Comparison of ENCODE assay signal across 19 cellular contexts in the genomic region with DNA sequence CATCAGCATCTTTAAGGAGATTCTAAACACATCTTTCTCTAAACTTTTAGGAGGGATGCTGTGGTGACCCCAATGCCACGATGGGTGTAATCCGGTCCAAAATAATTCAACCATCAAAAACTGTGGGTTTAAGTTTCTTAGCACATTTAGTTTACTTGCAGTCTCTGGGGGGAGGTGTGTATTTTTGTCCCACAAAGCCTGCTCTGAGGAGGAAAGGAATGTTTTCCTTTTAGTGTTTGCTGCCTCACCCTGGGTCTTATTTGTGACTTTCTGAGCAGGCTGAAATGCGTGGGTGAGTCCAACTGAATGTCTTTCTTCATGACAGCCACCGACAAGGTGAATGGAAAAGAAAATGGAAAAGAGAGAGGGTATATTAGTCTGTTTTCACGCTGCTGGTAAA.
"Had no signal": no experiment of that assay in that cellular context is flagged by ENCODE, and none has a peak within 500 bp of the region (broad histone marks: within the 10 kb centered on the region; RNA-seq: fewer than 3 reads in every experiment).

No MANE protein-coding gene starts in this region.

- H3K4me3 ChIP-seq: gastroesophageal sphincter, lung, upper lobe of left lung had no signal

- H3K27me3 ChIP-seq: neutrophil, upper lobe of left lung had no signal

- H3K36me3 Mint-ChIP-seq: activated naive CD8-positive, alpha-beta T cell; mesothelial cell of epicardium had no signal

- H3K4me3 Mint-ChIP-seq: activated CD4-positive, alpha-beta T cell treated with anti-CD3 and anti-CD28 coated beads, Interleukin-2, amount 10 ng/mL, durations not matched to agents 24 days and 14 days; activated naive CD8-positive, alpha-beta T cell; mesothelial cell of epicardium had no signal

- H3K36me3 ChIP-seq: gastroesophageal sphincter, neutrophil, upper lobe of left lung had no signal

- H3K27ac Mint-ChIP-seq: activated CD4-positive, alpha-beta T cell treated with anti-CD3 and anti-CD28 coated beads, Interleukin-2, amount 10 ng/mL, durations not matched to agents 24 days and 14 days; activated naive CD8-positive, alpha-beta T cell; mesothelial cell of epicardium had no signal

- H3K4me1 ChIP-seq: gastroesophageal sphincter, upper lobe of left lung had no signal

- H3K27ac ChIP-seq: gastroesophageal sphincter, neutrophil, upper lobe of left lung had no signal

- H3K9me3 ChIP-seq: gastroesophageal sphincter, neutrophil, upper lobe of left lung had no signal

- H3K27me3 Mint-ChIP-seq: activated CD4-positive, alpha-beta T cell treated with anti-CD3 and anti-CD28 coated beads, Interleukin-2, amount 10 ng/mL, durations not matched to agents 24 days and 14 days; activated naive CD8-positive, alpha-beta T cell had no signal

- DNase-seq: activated CD4-positive, alpha-beta T cell treated with anti-CD3 and anti-CD28 coated beads, Interleukin-2, amount 10 ng/mL, durations not matched to agents 24 days and 14 days; activated CD4-positive, CD25-positive, alpha-beta regulatory T cell; activated CD8-positive, alpha-beta memory T cell treated with anti-CD3 and anti-CD28 coated beads, Interleukin-2, amount 50 U/mL, for 48 hours; activated gamma-delta T cell treated with Interleukin-2 at 50 U/mL for 16 hours; cortex of kidney; effector CD8-positive, alpha-beta T cell; left cardiac atrium; posterior cingulate gyrus; retina; small intestine; stimulated activated CD4-positive, alpha-beta T cell treated with anti-CD3 and anti-CD28 coated beads, Interleukin-4, amount 100 ng/mL, for 24 hours; stimulated activated naive CD4-positive, alpha-beta T cell treated with Interleukin-2 at 50 U/mL for 16 hours; substantia nigra; upper lobe of left lung had no signal

- H3K4me1 Mint-ChIP-seq: activated CD4-positive, alpha-beta T cell treated with anti-CD3 and anti-CD28 coated beads, Interleukin-2, amount 10 ng/mL, durations not matched to agents 24 days and 14 days; mesothelial cell of epicardium had no signal
